In genomic region chr2:193584001-193584400, GRCh38 we compare ENCODE assay signal across 10 cellular contexts.
A peak's percentile ranks its signal among the peaks of the same experiment; 100 is the strongest.
DNase-seq lines count a peak whose midpoint lies in the region; TF ChIP-seq lines count a peak whose summit lies in the region.
"Had no signal": no experiment of that assay in that cellular context is flagged by ENCODE, and none has a peak within 500 bp of the region (broad histone marks: within the 10 kb centered on the region; RNA-seq: fewer than 3 reads in every experiment).

No MANE protein-coding gene starts in this region.

- no peak overlapping the region for H3K27ac Mint-ChIP-seq in CD14-positive monocyte

- no peaks in the 10 kb centered on the region for H3K9me3 ChIP-seq in SJCRH30 (replicated peaks)
- H3K9me3 ChIP-seq in esophagus muscularis mucosa: peaks cover 0 to 17% (median 3%) of the 10 kb centered on the region in 4 donors
- H3K9me3 ChIP-seq: vagina had no signal

- POLR2A ChIA-PET in HEK293T (lab: Yijun Ruan, JAX): no interaction called here

- H3K9me3 Mint-ChIP-seq in CD14-positive monocyte: peaks cover 0 to 3% (median under 1%) of the 10 kb centered on the region in 7 donors

- intact Hi-C loops in esophagus muscularis mucosa (cut with DNase I): no loop called here
- intact Hi-C loops in CD14-positive monocyte (cut with micrococcal nuclease): no loop called here

- no peak for TF ChIP-seq CTCF in esophagus muscularis mucosa (IDR thresholded peaks at IDR 0.05)
- TF ChIP-seq CTCF in CD14-positive monocyte (IDR thresholded peaks at IDR 0.05): no peak

- DNase-seq in Caki2 (ENCODE audit: low read depth) (peak; percentile 21), HEK293T (ENCODE audit: extremely low spot score) (peak; percentile 17), SJCRH30 (peak; percentile 33 to 72), iPS-NIHi7 (ENCODE audit: extremely low spot score) (peak; percentile 74), AG08395 (ENCODE audit: low spot score) (no peak), esophagus muscularis mucosa (ENCODE audit: extremely low spot score) (no peak), CD14-positive monocyte (ENCODE audit: low spot score) (no peak)
- no peak for DNase-seq in activated CD8-positive, alpha-beta memory T cell treated with anti-CD3 and anti-CD28 coated beads, Interleukin-2, amount 50 U/mL, for 48 hours
- DNase-seq: NCI-H1436 had no signal

- no peaks in the 10 kb centered on the region for H3K36me3 Mint-ChIP-seq in CD14-positive monocyte

- no peak for TF ChIP-seq POLR2A in esophagus muscularis mucosa (IDR thresholded peaks at IDR 0.05; ENCODE audit: low read depth)

- H3K27me3 ChIP-seq in SJCRH30 (no peaks in the 10 kb centered on the region), esophagus muscularis mucosa (no peaks in the 10 kb centered on the region)
- H3K27me3 ChIP-seq: vagina had no signal

- H3K4me3 Mint-ChIP-seq in CD14-positive monocyte: no peak overlapping the region

- no peaks in the 10 kb centered on the region for H3K4me1 Mint-ChIP-seq in CD14-positive monocyte

- no peak overlapping the region for H3K4me3 ChIP-seq in SJCRH30
- H3K4me3 ChIP-seq in esophagus muscularis mucosa: no peak overlapping the region
- H3K4me3 ChIP-seq: vagina had no signal

- H3K36me3 ChIP-seq in SJCRH30: no peaks in the 10 kb centered on the region
- H3K36me3 ChIP-seq in esophagus muscularis mucosa: no peaks in the 10 kb centered on the region
- H3K36me3 ChIP-seq: vagina had no signal

- no peak overlapping the region for H3K27ac ChIP-seq in SJCRH30
- no peak overlapping the region for H3K27ac ChIP-seq in esophagus muscularis mucosa (replicated peaks in 1 of 4)
- H3K27ac ChIP-seq: vagina had no signal

- TF ChIP-seq EP300 in esophagus muscularis mucosa (IDR thresholded peaks at IDR 0.05): no peak

- in situ Hi-C loops in Caki2 (cut with HindIII; ENCODE audit: low pct_unique_long_range_greater_than_20kb, low sequenced_read_pairs): no loop called here

- H3K4me1 ChIP-seq in SJCRH30 (no peaks in the 10 kb centered on the region), esophagus muscularis mucosa (no peaks in the 10 kb centered on the region)
- H3K4me1 ChIP-seq: vagina had no signal

- CTCF ChIA-PET in HEK293T (lab: Yijun Ruan, JAX): interaction anchor here (1.1 to 1.2 kb wide), 2 partner anchors 16 to 395 kb away, joined by 3 read pairs; no protein-coding TSS in a partner anchor

- 61% methylated on average over 3 of the region's 5 CpGs for WGBS in esophagus muscularis mucosa

- H3K27me3 Mint-ChIP-seq in CD14-positive monocyte (ENCODE audit: low read depth in 3 of 3): peaks cover 1 to 2% (median 2%) of the 10 kb centered on the region in 3 donors

TF ChIP-seq in HEK293T, 16 proteins besides CTCF, POLR2A, EP300 and RAD21:
- TF ChIP-seq HDGF (IDR thresholded peaks at IDR 0.05; ENCODE audit: borderline replicate concordance): no peak
- TF ChIP-seq ZNF384 (IDR thresholded peaks at IDR 0.05): no peak
- TF ChIP-seq TARDBP (IDR thresholded peaks at IDR 0.05): no peak
- TF ChIP-seq SP1 (IDR thresholded peaks at IDR 0.05): no peak
- no peak for TF ChIP-seq L3MBTL2 (conservative IDR thresholded peaks at IDR 0.05)
- TF ChIP-seq PKNOX1 (IDR thresholded peaks at IDR 0.05): no peak
- TF ChIP-seq SUZ12 (IDR thresholded peaks at IDR 0.05): no peak
- TF ChIP-seq CTBP1 (IDR thresholded peaks at IDR 0.05; ENCODE audit: borderline replicate concordance): no peak
- TF ChIP-seq BHLHE40 (IDR thresholded peaks at IDR 0.05; ENCODE audit: borderline replicate concordance): no peak
- no peak for TF ChIP-seq ELF4 (IDR thresholded peaks at IDR 0.05)
- no peak for TF ChIP-seq ARNT (IDR thresholded peaks at IDR 0.05)
- no peak for TF ChIP-seq FOXK2 (IDR thresholded peaks at IDR 0.05)
- TF ChIP-seq FOXA1 (IDR thresholded peaks at IDR 0.05): no peak
- TF ChIP-seq NFRKB (IDR thresholded peaks at IDR 0.05): no peak
- no peak for TF ChIP-seq FOXM1 (IDR thresholded peaks at IDR 0.05; ENCODE audit: borderline replicate concordance)
- TF ChIP-seq LEF1 (IDR thresholded peaks at IDR 0.05; ENCODE audit: borderline replicate concordance): no peak

Comparison
In these comparisons a context has a peak if more than half of its experiments do, and no peak if none do; other contexts are left out.
1. DNase-seq: peak in Caki2 (single experiment), HEK293T (single experiment), SJCRH30 (2 of 2) and iPS-NIHi7 (single experiment); none in AG08395 (single experiment), esophagus muscularis mucosa (single experiment), CD14-positive monocyte (single experiment) and activated CD8-positive, alpha-beta memory T cell treated with anti-CD3 and anti-CD28 coated beads, Interleukin-2, amount 50 U/mL, for 48 hours (single experiment).